ENCODE assay signal across 18 cellular contexts in genomic region chr9:14025741-14026140, GRCh38.
"Had no signal": no experiment of that assay in that cellular context is flagged by ENCODE, and none has a peak within 500 bp of the region (broad histone marks: within the 10 kb centered on the region; RNA-seq: fewer than 3 reads in every experiment).

No MANE protein-coding gene starts in this region.

- H3K36me3 ChIP-seq: MG63 had no signal

- H3K4me3 ChIP-seq: MG63 had no signal

- DNase-seq: IMR-90, Karpas-422, KG1, MG63, NCI-H1092, NCI-H1105 treated with DMSO at 0.1 percent for 48 hours, NCI-H1417 treated with DMSO at 0.1 percent for 48 hours, NCI-H146, NCI-H1694 treated with DMSO at 0.1 percent for 48 hours, NCI-H1930, NCI-H2081, NCI-H2107, NCI-H2227 treated with DMSO at 0.1 percent for 48 hours, NCI-H524, NCI-H526 treated with DMSO at 0.1 percent for 48 hours, NCI-H748 treated with DMSO at 0.1 percent for 48 hours, RPMI8226, SHP77 had no signal

- H3K9me3 ChIP-seq: MG63 had no signal
